1 cellular context compared by ENCODE assay signal in the genomic region with DNA sequence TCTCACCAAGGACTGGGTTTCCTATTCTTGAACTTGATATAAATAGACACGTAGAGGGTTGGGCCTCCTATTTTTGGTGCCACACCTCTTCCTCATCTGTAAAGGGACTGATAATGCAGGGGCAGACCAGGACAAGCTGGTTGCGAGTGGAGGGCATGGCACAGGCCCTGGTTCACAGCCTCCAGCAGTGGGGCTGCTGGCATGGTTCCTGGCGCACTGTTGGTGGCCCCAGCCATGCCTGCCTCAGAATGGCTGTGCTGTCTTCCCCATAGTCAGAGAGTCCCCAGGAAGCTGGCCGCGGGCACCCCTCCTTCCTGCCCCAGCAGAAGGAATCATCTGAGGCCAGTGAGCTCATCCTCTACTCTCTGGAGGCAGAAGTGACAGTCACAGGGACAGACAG.
TF ChIP-seq lines count a peak whose summit lies in the region.

No MANE protein-coding gene starts in this region.

TF ChIP-seq in K562, 482 proteins besides CTCF, POLR2A, EP300 and RAD21:
- no peak for TF ChIP-seq RUNX1 (IDR thresholded peaks at IDR 0.05; ENCODE audit: low read depth)
- TF ChIP-seq, protein P1, sequence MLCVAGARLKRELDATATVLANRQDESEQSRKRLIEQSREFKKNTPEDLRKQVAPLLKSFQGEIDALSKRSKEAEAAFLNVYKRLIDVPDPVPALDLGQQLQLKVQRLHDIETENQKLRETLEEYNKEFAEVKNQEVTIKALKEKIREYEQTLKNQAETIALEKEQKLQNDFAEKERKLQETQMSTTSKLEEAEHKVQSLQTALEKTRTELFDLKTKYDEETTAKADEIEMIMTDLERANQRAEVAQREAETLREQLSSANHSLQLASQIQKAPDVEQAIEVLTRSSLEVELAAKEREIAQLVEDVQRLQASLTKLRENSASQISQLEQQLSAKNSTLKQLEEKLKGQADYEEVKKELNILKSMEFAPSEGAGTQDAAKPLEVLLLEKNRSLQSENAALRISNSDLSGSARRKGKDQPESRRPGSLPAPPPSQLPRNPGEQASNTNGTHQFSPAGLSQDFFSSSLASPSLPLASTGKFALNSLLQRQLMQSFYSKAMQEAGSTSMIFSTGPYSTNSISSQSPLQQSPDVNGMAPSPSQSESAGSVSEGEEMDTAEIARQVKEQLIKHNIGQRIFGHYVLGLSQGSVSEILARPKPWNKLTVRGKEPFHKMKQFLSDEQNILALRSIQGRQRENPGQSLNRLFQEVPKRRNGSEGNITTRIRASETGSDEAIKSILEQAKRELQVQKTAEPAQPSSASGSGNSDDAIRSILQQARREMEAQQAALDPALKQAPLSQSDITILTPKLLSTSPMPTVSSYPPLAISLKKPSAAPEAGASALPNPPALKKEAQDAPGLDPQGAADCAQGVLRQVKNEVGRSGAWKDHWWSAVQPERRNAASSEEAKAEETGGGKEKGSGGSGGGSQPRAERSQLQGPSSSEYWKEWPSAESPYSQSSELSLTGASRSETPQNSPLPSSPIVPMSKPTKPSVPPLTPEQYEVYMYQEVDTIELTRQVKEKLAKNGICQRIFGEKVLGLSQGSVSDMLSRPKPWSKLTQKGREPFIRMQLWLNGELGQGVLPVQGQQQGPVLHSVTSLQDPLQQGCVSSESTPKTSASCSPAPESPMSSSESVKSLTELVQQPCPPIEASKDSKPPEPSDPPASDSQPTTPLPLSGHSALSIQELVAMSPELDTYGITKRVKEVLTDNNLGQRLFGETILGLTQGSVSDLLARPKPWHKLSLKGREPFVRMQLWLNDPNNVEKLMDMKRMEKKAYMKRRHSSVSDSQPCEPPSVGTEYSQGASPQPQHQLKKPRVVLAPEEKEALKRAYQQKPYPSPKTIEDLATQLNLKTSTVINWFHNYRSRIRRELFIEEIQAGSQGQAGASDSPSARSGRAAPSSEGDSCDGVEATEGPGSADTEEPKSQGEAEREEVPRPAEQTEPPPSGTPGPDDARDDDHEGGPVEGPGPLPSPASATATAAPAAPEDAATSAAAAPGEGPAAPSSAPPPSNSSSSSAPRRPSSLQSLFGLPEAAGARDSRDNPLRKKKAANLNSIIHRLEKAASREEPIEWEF (CRISPR knock-in tag; IDR thresholded peaks at IDR 0.05), result no peak
- no peak for TF ChIP-seq ZZZ3 (IDR thresholded peaks at IDR 0.05)
- TF ChIP-seq POLR2AphosphoS5 (IDR thresholded peaks at IDR 0.05; ENCODE audit: control insufficient read depth, insufficient read depth, low read depth, low read length), result peak; percentile 18; the same call in 1 of the 2 replicates
TF ChIP-seq in K562: peak in this region for 1.
